ENCODE assay signal across 11 cellular contexts in the genomic region with DNA sequence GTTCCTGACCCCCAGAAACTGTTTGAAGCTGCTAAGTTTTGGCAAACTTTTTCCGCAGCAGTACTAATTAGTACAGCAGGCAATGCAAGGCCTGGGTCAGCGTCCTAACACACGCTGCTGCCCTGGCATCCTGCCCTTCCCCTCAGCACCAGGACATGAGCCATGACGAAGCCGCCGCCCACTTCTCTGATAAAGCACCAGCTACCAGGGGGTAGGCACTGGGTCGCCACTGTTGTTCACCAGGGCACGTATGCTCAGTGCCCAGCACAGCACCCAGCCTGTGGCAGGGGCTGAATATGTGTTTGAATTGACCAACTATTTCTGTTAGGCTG. TPM values are rescaled to one million over a fixed set of nuclear protein-coding genes. Genes with fewer than 3 reads are reported as not detected.
DNase-seq lines count a peak whose midpoint lies in the region; ATAC-seq, FAIRE-seq and TF ChIP-seq lines count a peak whose summit lies in the region.
"Had no signal": no experiment of that assay in that cellular context is flagged by ENCODE, and none has a peak within 500 bp of the region (broad histone marks: within the 10 kb centered on the region; RNA-seq: fewer than 3 reads in every experiment).

No MANE protein-coding gene starts in this region.

- H3K27me3 Mint-ChIP-seq in CD14-positive monocyte (ENCODE audit: low read depth in 3 of 3) = peaks cover 4 to 28% (median 5%) of the 10 kb centered on the region in 3 donors

- H3K27ac ChIP-seq in kidney (ENCODE audit: low read depth in 2 of 2, low read length in 2 of 2) = peak overlapping the region in 1 of 2 donors; percentile 51

- H3K9ac ChIP-seq in kidney (ENCODE audit: low read length in 2 of 2) = no peak overlapping the region

- peaks cover 0 to 11% of the 10 kb centered on the region in 2 donors for H3K4me1 ChIP-seq in kidney (ENCODE audit: control insufficient read depth in 1 of 2, insufficient read depth in 1 of 2, low read depth in 1 of 2, low read length in 2 of 2)

- intact Hi-C loops in CD14-positive monocyte (cut with micrococcal nuclease) = loop anchor here in 1 of 2 donors (5.0 kb wide), 1 partner anchor 37 kb away; no protein-coding TSS in a partner anchor
- intact Hi-C loops in kidney (cut with DNase I) = no loop called here
- intact Hi-C loops in sciatic nerve (cut with DNase I) = no loop called here

- no peak for FAIRE-seq in kidney (lab: Jason Lieb, UNC)

- no peak overlapping the region for H3K4me3 Mint-ChIP-seq in CD14-positive monocyte
- H3K4me3 Mint-ChIP-seq: stimulated activated effector memory CD8-positive, alpha-beta T cell treated with anti-CD3 and anti-CD28 coated beads, Interleukin-12 subunit alpha, Interleukin-12 subunit beta, amount 100 ng/mL, for 72 hours had no signal

- no peak for TF ChIP-seq CTCF in CD14-positive monocyte (IDR thresholded peaks at IDR 0.05)
- no peak for TF ChIP-seq CTCF in kidney (IDR thresholded peaks at IDR 0.05; ENCODE audit: borderline replicate concordance, extremely low read depth, insufficient read depth)

- no peak for DNase-seq in CD14-positive monocyte (ENCODE audit: low spot score)
- DNase-seq in astrocyte of the hippocampus (ENCODE audit: low read depth, low spot score) = peak; percentile 77
- peak; percentile 83 for DNase-seq in kidney
- DNase-seq in sciatic nerve (ENCODE audit: low spot score) = no peak
- DNase-seq: islet precursor cell, retina had no signal

- peaks cover 86 to 90% of the 10 kb centered on the region in 2 donors for H3K36me3 Mint-ChIP-seq in CD14-positive monocyte
- H3K36me3 Mint-ChIP-seq: stimulated activated effector memory CD8-positive, alpha-beta T cell treated with anti-CD3 and anti-CD28 coated beads, Interleukin-12 subunit alpha, Interleukin-12 subunit beta, amount 100 ng/mL, for 72 hours had no signal

- no peaks in the 10 kb centered on the region for H3K36me3 ChIP-seq in kidney (ENCODE audit: control insufficient read depth in 1 of 2, insufficient read depth in 2 of 2, low read length in 2 of 2)

- H3K27ac Mint-ChIP-seq in CD14-positive monocyte = peak overlapping the region; percentile 66 to 93 (median 85)
- H3K27ac Mint-ChIP-seq: stimulated activated effector memory CD8-positive, alpha-beta T cell treated with anti-CD3 and anti-CD28 coated beads, Interleukin-12 subunit alpha, Interleukin-12 subunit beta, amount 100 ng/mL, for 72 hours had no signal

- ATAC-seq in sciatic nerve = peak; percentile 12
- no peak for ATAC-seq in GM18861 (IDR thresholded peaks at IDR 0.05; ENCODE audit: unreplicated experiment)
- no peak for ATAC-seq in HG03378 (IDR thresholded peaks at IDR 0.05; ENCODE audit: unreplicated experiment)
- ATAC-seq in HG03354 (IDR thresholded peaks at IDR 0.05; ENCODE audit: poor library complexity, severe bottlenecking, unreplicated experiment) = no peak
- no peak for ATAC-seq in HG03432 (IDR thresholded peaks at IDR 0.05; ENCODE audit: unreplicated experiment)

- no peak overlapping the region for H3K4me3 ChIP-seq in kidney (ENCODE audit: low read length in 2 of 2)

- H3K9me3 Mint-ChIP-seq in CD14-positive monocyte = peaks cover 0 to 5% (median 0%) of the 10 kb centered on the region in 7 donors
- H3K9me3 Mint-ChIP-seq: stimulated activated effector memory CD8-positive, alpha-beta T cell treated with anti-CD3 and anti-CD28 coated beads, Interleukin-12 subunit alpha, Interleukin-12 subunit beta, amount 100 ng/mL, for 72 hours had no signal

- H3K4me1 Mint-ChIP-seq in CD14-positive monocyte = peaks cover 54% of the 10 kb centered on the region

- no peaks in the 10 kb centered on the region for H3K9me3 ChIP-seq in kidney (ENCODE audit: control insufficient read depth in 1 of 2, low read length in 2 of 2)

RNA-seq across cellular contexts. Expression of gene CHST15, which starts 59.5 kb away (rescaled TPM):
- polyA plus RNA-seq in CD14-positive monocyte (10 to 100 TPM; 54.4 to 87.5 TPM), kidney (ENCODE audit: insufficient read depth, low read depth, low replicate concordance) (2.8 TPM)
- total RNA-seq in kidney (39.7 TPM), sciatic nerve (31.7 TPM)

Comparison
In these comparisons a context has a peak if more than half of its experiments do, and no peak if none do; other contexts are left out.
1. DNase-seq: peak in astrocyte of the hippocampus (single experiment) and kidney (single experiment); none in CD14-positive monocyte (single experiment) and sciatic nerve (single experiment).